20 cellular contexts compared by ENCODE assay signal in genomic region chr1:202172015-202172355, GRCh38. TPM values are rescaled to one million over a fixed set of nuclear protein-coding genes. Genes with fewer than 3 reads are reported as not detected.
DNase-seq lines count a peak whose midpoint lies in the region; ATAC-seq and TF ChIP-seq lines count a peak whose summit lies in the region.
"Had no signal": no experiment of that assay in that cellular context is flagged by ENCODE, and none has a peak within 500 bp of the region (broad histone marks: within the 10 kb centered on the region; RNA-seq: fewer than 3 reads in every experiment).

No MANE protein-coding gene starts in this region.

- DNase-seq in SKM-1 treated with dmso at 0.1 percent for 144 hours (lab: John Stamatoyannopoulos, UW; ENCODE audit: unreplicated experiment) = peak; percentile 36
- no peak for DNase-seq in SKM-1 (lab: John Stamatoyannopoulos, UW; ENCODE audit: unreplicated experiment)
- DNase-seq in KBM-7 = peak; percentile 38
- DNase-seq in stimulated activated naive B cell treated with anti-CD40 and anti-IgM and Interleukin-4, amounts not matched to agents 10 μg/mL and 1 μg/mL and 100 μg/mL, for 72 hours = no peak
- DNase-seq in WTC11 (ENCODE audit: low spot score) = no peak
- DNase-seq in KG1 (lab: John Stamatoyannopoulos, UW) = no peak
- DNase-seq: activated CD4-positive, alpha-beta T cell treated with anti-CD3 and anti-CD28 coated beads for 48 hours; activated naive CD4-positive, alpha-beta T cell treated with Interleukin-2 at 50 U/mL for 16 hours; DMS79; esophagus squamous epithelium; NCI-H1048; NCI-H2081 treated with DMSO at 0.1 percent for 48 hours; NCI-H524 treated with DMSO at 0.1 percent for 48 hours; Peyer's patch; stimulated activated CD4-positive, alpha-beta T cell treated with anti-CD3 and anti-CD28 coated beads, Interleukin-2, amount 100 ng/mL, for 48 hours; substantia nigra had no signal

- no peaks in the 10 kb centered on the region for H3K4me1 Mint-ChIP-seq in activated T-helper 17 cell treated with anti-CD3 and anti-CD28 coated beads, Interleukin-2, amount 50 U/mL, for 72 hours
- H3K4me1 Mint-ChIP-seq in stimulated activated naive B cell treated with anti-CD40 and anti-IgM and Interleukin-4, amounts not matched to agents 10 μg/mL and 1 μg/mL and 100 μg/mL, for 72 hours = peaks cover 0 to 4% of the 10 kb centered on the region in 2 donors
- peaks cover 2% of the 10 kb centered on the region; the same call in 1 of the 2 replicates for H3K4me1 Mint-ChIP-seq in WTC11

- H3K27ac Mint-ChIP-seq in activated T-helper 17 cell treated with anti-CD3 and anti-CD28 coated beads, Interleukin-2, amount 50 U/mL, for 72 hours = no peak overlapping the region
- no peak overlapping the region for H3K27ac Mint-ChIP-seq in stimulated activated naive B cell treated with anti-CD40 and anti-IgM and Interleukin-4, amounts not matched to agents 10 μg/mL and 1 μg/mL and 100 μg/mL, for 72 hours
- H3K27ac Mint-ChIP-seq in WTC11 = no peak overlapping the region
- H3K27ac Mint-ChIP-seq: progenitor cell of endocrine pancreas had no signal

- H3K4me3 Mint-ChIP-seq in activated T-helper 17 cell treated with anti-CD3 and anti-CD28 coated beads, Interleukin-2, amount 50 U/mL, for 72 hours = no peak overlapping the region
- H3K4me3 Mint-ChIP-seq in stimulated activated naive B cell treated with anti-CD40 and anti-IgM and Interleukin-4, amounts not matched to agents 10 μg/mL and 1 μg/mL and 100 μg/mL, for 72 hours = no peak overlapping the region
- H3K4me3 Mint-ChIP-seq in WTC11 = no peak overlapping the region

- ATAC-seq in activated T-helper 17 cell treated with anti-CD3 and anti-CD28 coated beads, Interleukin-2, amount 50 U/mL, for 72 hours (replicated peaks) = peak; percentile 70
- peak; percentile 61 to 62 for ATAC-seq in stimulated activated naive B cell treated with anti-CD40 and anti-IgM and Interleukin-4, amounts not matched to agents 10 μg/mL and 1 μg/mL and 100 μg/mL, for 72 hours (replicated peaks)
- ATAC-seq in GM18909 (IDR thresholded peaks at IDR 0.05; ENCODE audit: poor library complexity, unreplicated experiment) (no peak), WTC11 (no peak)

- POLR2A ChIA-PET in WTC11 (lab: Charles Lee) = no interaction called here

- no peak for TF ChIP-seq CTCF in WTC11 (IDR thresholded peaks at IDR 0.05)

- H3K36me3 Mint-ChIP-seq in activated T-helper 17 cell treated with anti-CD3 and anti-CD28 coated beads, Interleukin-2, amount 50 U/mL, for 72 hours (ENCODE audit: low read depth) = no peaks in the 10 kb centered on the region
- no peaks in the 10 kb centered on the region for H3K36me3 Mint-ChIP-seq in stimulated activated naive B cell treated with anti-CD40 and anti-IgM and Interleukin-4, amounts not matched to agents 10 μg/mL and 1 μg/mL and 100 μg/mL, for 72 hours
- no peaks in the 10 kb centered on the region for H3K36me3 Mint-ChIP-seq in WTC11

- no peaks in the 10 kb centered on the region for H3K9me3 Mint-ChIP-seq in activated T-helper 17 cell treated with anti-CD3 and anti-CD28 coated beads, Interleukin-2, amount 50 U/mL, for 72 hours
- H3K9me3 Mint-ChIP-seq in stimulated activated naive B cell treated with anti-CD40 and anti-IgM and Interleukin-4, amounts not matched to agents 10 μg/mL and 1 μg/mL and 100 μg/mL, for 72 hours = no peaks in the 10 kb centered on the region
- no peaks in the 10 kb centered on the region for H3K9me3 Mint-ChIP-seq in WTC11

- H3K27me3 Mint-ChIP-seq in activated T-helper 17 cell treated with anti-CD3 and anti-CD28 coated beads, Interleukin-2, amount 50 U/mL, for 72 hours = no peaks in the 10 kb centered on the region
- peaks cover 10 to 19% of the 10 kb centered on the region in 2 donors for H3K27me3 Mint-ChIP-seq in stimulated activated naive B cell treated with anti-CD40 and anti-IgM and Interleukin-4, amounts not matched to agents 10 μg/mL and 1 μg/mL and 100 μg/mL, for 72 hours
- no peaks in the 10 kb centered on the region for H3K27me3 Mint-ChIP-seq in WTC11 (ENCODE audit: low read depth)

- CTCF ChIA-PET in WTC11 (lab: Charles Lee) = interaction anchor here (1.1 to 1.4 kb wide), 2 partner anchors 13 to 17 kb away, joined by 3 read pairs; no protein-coding TSS in a partner anchor

- in situ Hi-C loops in KBM-7 (cut with MboI; ENCODE audit: low pct_unique_long_range_greater_than_20kb, low sequenced_read_pairs) = no loop called here

TF ChIP-seq in WTC11, 78 proteins besides CTCF, POLR2A, EP300 and RAD21:
- TF ChIP-seq ZNF281 (CRISPR knock-in tag; IDR thresholded peaks at IDR 0.05) = no peak
- TF ChIP-seq SOX15 (CRISPR knock-in tag; IDR thresholded peaks at IDR 0.05) = no peak
- no peak for TF ChIP-seq GRHL2 (CRISPR knock-in tag; IDR thresholded peaks at IDR 0.05; ENCODE audit: insufficient replicate concordance, severe bottlenecking)

RNA-seq across cellular contexts. Expression of gene PTPN7, which starts 11.6 kb away (rescaled TPM):
- 100 to 1,000 TPM; 238 to 281 TPM for total RNA-seq in activated T-helper 17 cell treated with anti-CD3 and anti-CD28 coated beads, Interleukin-2, amount 50 U/mL, for 72 hours
- 0.98 to 1.1 TPM (median 1.1 TPM) in 3 replicates for total RNA-seq in WTC11 (2021)
- total RNA-seq: progenitor cell of endocrine pancreas had no signal

RNA-seq across cellular contexts. Expression of gene LGR6, which starts 21.6 kb away (rescaled TPM):
- total RNA-seq in activated T-helper 17 cell treated with anti-CD3 and anti-CD28 coated beads, Interleukin-2, amount 50 U/mL, for 72 hours = under 1 TPM in 1 of 2 donors, not detected in 1; 0.21 TPM
- total RNA-seq in WTC11 (2021) = 0.78 to 1.1 TPM (median 1.1 TPM) in 3 replicates

RNA-seq across cellular contexts. Expression of gene ARL8A, which starts 27.4 kb away (rescaled TPM):
- total RNA-seq in activated T-helper 17 cell treated with anti-CD3 and anti-CD28 coated beads, Interleukin-2, amount 50 U/mL, for 72 hours = 10 to 100 TPM; 43.6 to 51.4 TPM
- total RNA-seq in WTC11 (2021) = 47.2 to 58.5 TPM (median 50.9 TPM) in 3 replicates

RNA-seq across cellular contexts. Expression of gene GPR37L1, which starts 49.3 kb away (rescaled TPM):
- not detected for total RNA-seq in activated T-helper 17 cell treated with anti-CD3 and anti-CD28 coated beads, Interleukin-2, amount 50 U/mL, for 72 hours
- total RNA-seq in WTC11 (2021) = 0.07 to 0.16 TPM (median 0.09 TPM) in 3 replicates
- total RNA-seq: astrocyte, progenitor cell of endocrine pancreas had no signal

Comparison
In these comparisons a context has a peak if more than half of its experiments do, and no peak if none do; other contexts are left out.
1. DNase-seq: peak in SKM-1 treated with dmso at 0.1 percent for 144 hours (single experiment) and KBM-7 (single experiment); none in SKM-1 (single experiment), stimulated activated naive B cell treated with anti-CD40 and anti-IgM and Interleukin-4, amounts not matched to agents 10 μg/mL and 1 μg/mL and 100 μg/mL, for 72 hours (single experiment), WTC11 (single experiment) and KG1 (single experiment).
2. ATAC-seq: peak in activated T-helper 17 cell treated with anti-CD3 and anti-CD28 coated beads, Interleukin-2, amount 50 U/mL, for 72 hours (single experiment) and stimulated activated naive B cell treated with anti-CD40 and anti-IgM and Interleukin-4, amounts not matched to agents 10 μg/mL and 1 μg/mL and 100 μg/mL, for 72 hours (2 of 2); none in GM18909 (single experiment) and WTC11 (single experiment).
3. RNA of gene PTPN7, which starts 11.6 kb away (total RNA-seq): 238 to 281 TPM in activated T-helper 17 cell treated with anti-CD3 and anti-CD28 coated beads, Interleukin-2, amount 50 U/mL, for 72 hours; 0.98 to 1.1 TPM in WTC11; every median in the first group is over 100 times any median in the second.